19 cellular contexts compared by ENCODE assay signal in the genomic region with DNA sequence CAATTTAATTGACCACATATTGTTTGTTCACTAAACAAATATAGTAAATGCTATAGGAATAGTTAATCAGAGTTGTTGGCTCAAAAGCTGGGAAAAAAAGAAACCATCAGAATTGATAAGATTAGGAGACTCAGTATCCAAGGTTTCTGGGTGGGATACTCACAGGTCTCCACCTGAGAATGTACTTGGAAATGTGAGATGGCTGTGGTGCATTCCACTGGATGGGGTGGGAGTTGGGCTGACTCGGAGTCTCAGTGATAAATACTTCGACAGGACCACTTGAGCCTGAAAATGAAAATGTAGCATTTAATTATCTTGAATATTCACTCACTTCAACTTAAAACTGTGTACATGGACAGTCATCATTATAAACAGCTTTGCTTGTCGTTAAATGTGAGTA. TPM values are rescaled to one million over a fixed set of nuclear protein-coding genes. Genes with fewer than 3 reads are reported as not detected.
DNase-seq lines count a peak whose midpoint lies in the region; ATAC-seq, FAIRE-seq and TF ChIP-seq lines count a peak whose summit lies in the region.
"Had no signal": no experiment of that assay in that cellular context is flagged by ENCODE, and none has a peak within 500 bp of the region (broad histone marks: within the 10 kb centered on the region; RNA-seq: fewer than 3 reads in every experiment).

No MANE protein-coding gene starts in this region.

- peak overlapping the region; percentile 52 for H3K4me2 ChIP-seq in A549
- no peak overlapping the region for H3K4me2 ChIP-seq in IMR-90 (ENCODE audit: low read depth, low read length)
- H3K4me2 ChIP-seq in mesendoderm (ENCODE audit: low read length): no peak overlapping the region

- CTCF ChIA-PET in A549 (lab: Yijun Ruan, JAX): no interaction called here
- CTCF ChIA-PET in IMR-90 (lab: Yijun Ruan, JAX): no interaction called here

- TF ChIP-seq EP300 in A549 (IDR thresholded peaks at IDR 0.05): no peak

- no peak for TF ChIP-seq POLR2A in A549 (IDR thresholded peaks at IDR 0.05; ENCODE audit: low read length)
- no peak; the same call in 1 of the 2 replicates for TF ChIP-seq POLR2A in IMR-90 (IDR thresholded peaks at IDR 0.05; ENCODE audit: low read depth, low read length)
- no peak for TF ChIP-seq POLR2A in heart left ventricle (IDR thresholded peaks at IDR 0.05)

- H2BK120ac ChIP-seq in IMR-90 (ENCODE audit: low read depth, low read length): peak overlapping the region; percentile 39; the same call in 1 of the 2 replicates
- no peak overlapping the region for H2BK120ac ChIP-seq in mesendoderm (ENCODE audit: low read depth, low read length)

- no peak overlapping the region for H3K4me3 Mint-ChIP-seq in endothelial cell (ENCODE audit: unreplicated experiment)
- H3K4me3 Mint-ChIP-seq: CD4-positive, CD25-positive, alpha-beta regulatory T cell had no signal

- H3K27ac Mint-ChIP-seq in endothelial cell (ENCODE audit: unreplicated experiment): peak overlapping the region; percentile 14
- H3K27ac Mint-ChIP-seq: CD4-positive, CD25-positive, alpha-beta regulatory T cell had no signal

- H3K4me1 Mint-ChIP-seq in endothelial cell (ENCODE audit: unreplicated experiment): peaks cover 9% of the 10 kb centered on the region
- H3K4me1 Mint-ChIP-seq: CD4-positive, CD25-positive, alpha-beta regulatory T cell had no signal

- ATAC-seq in A549 (no peak), IMR-90 (ENCODE audit: low read depth) (no peak), heart left ventricle (no peak)
- ATAC-seq: PC-3 had no signal

- H3K9me1 ChIP-seq in IMR-90 (ENCODE audit: insufficient read depth, low read length): peaks cover 7% of the 10 kb centered on the region

- no peak for FAIRE-seq in A549 (lab: Jason Lieb, UNC)
- FAIRE-seq: G401.6, GM12891 had no signal

- H3K9me3 Mint-ChIP-seq in endothelial cell (ENCODE audit: unreplicated experiment): no peaks in the 10 kb centered on the region
- H3K9me3 Mint-ChIP-seq: CD4-positive, CD25-positive, alpha-beta regulatory T cell had no signal

- no peaks in the 10 kb centered on the region for H3K79me2 ChIP-seq in mesendoderm (ENCODE audit: control insufficient read depth, insufficient read depth, low read length)

- 83% methylated on average over 3 of the region's 3 CpGs for WGBS in A549 (ENCODE audit: missing lambda C conversion rate)
- no CpG with 5 or more reads among the region's 3 CpGs for whole genome bisulfite sequencing in IMR-90 (ENCODE audit: extremely low coverage in 2 of 2, insufficient read length in 1 of 2), 2 experiments
- no CpG with 5 or more reads among the region's 3 CpGs for WGBS in mesendoderm (ENCODE audit: extremely low coverage, insufficient coverage, low lambda C conversion rate)
- WGBS in heart left ventricle, 4 donors: 65 to 78% (median 68%) methylated on average over 3 of the region's 3 CpGs

- H3K36me3 Mint-ChIP-seq in endothelial cell (ENCODE audit: low read depth, unreplicated experiment): peaks cover 48% of the 10 kb centered on the region
- H3K36me3 Mint-ChIP-seq: CD4-positive, CD25-positive, alpha-beta regulatory T cell had no signal

- H2BK5ac ChIP-seq in IMR-90 (ENCODE audit: low read depth, low read length, poor library complexity, severe bottlenecking) (peak overlapping the region; percentile 36), mesendoderm (ENCODE audit: low read length) (no peak overlapping the region)

- H2BK15ac ChIP-seq in IMR-90 (ENCODE audit: low read depth, low read length) (no peak overlapping the region), mesendoderm (replicated peaks; ENCODE audit: low read depth) (no peak overlapping the region)

- H2AK9ac ChIP-seq in IMR-90 (replicated peaks; ENCODE audit: low read depth, low read length, poor library complexity): no peak overlapping the region

- peaks cover 14 to 41% of the 10 kb centered on the region in 2 experiments for H3K79me1 ChIP-seq in IMR-90 (ENCODE audit: low read depth in 1 of 2, low read length in 2 of 2)
- H3K79me1 ChIP-seq in mesendoderm (ENCODE audit: low read length): no peaks in the 10 kb centered on the region

- H4K20me1 ChIP-seq in IMR-90 (ENCODE audit: insufficient read depth, low read length): peaks cover 15% of the 10 kb centered on the region; the same call in 1 of the 2 replicates

- TF ChIP-seq CTCF in A549 (IDR thresholded peaks at IDR 0.05) (no peak), IMR-90 (conservative IDR thresholded peaks at IDR 0.05; ENCODE audit: low read depth, low read length) (no peak), endothelial cell (IDR thresholded peaks at IDR 0.05; ENCODE audit: unreplicated experiment) (no peak), heart left ventricle (IDR thresholded peaks at IDR 0.05) (no peak)

- in situ Hi-C loops in IMR-90 (cut with MboI; ENCODE audit: low sequenced_read_pairs): no loop called here

- H3K18ac ChIP-seq in IMR-90 (ENCODE audit: low read depth, low read length) (no peak overlapping the region), mesendoderm (ENCODE audit: low read length) (no peak overlapping the region)

- TF ChIP-seq RAD21 in A549 (conservative IDR thresholded peaks at IDR 0.05 in 1 of 2, IDR thresholded peaks at IDR 0.05 in 1 of 2) (no peak), IMR-90 (IDR thresholded peaks at IDR 0.05; ENCODE audit: low read length) (no peak)

- no peak overlapping the region for H2AFZ ChIP-seq in IMR-90 (replicated peaks; ENCODE audit: low read length, poor library complexity)

- no peak overlapping the region; the same call in 1 of the 2 replicates for H2BK20ac ChIP-seq in IMR-90 (ENCODE audit: low read depth, low read length)

- no peak for DNase-seq in A549 (ENCODE audit: low read depth in 1 of 2, low spot score in 1 of 2)
- DNase-seq in IMR-90: no peak
- no peak for DNase-seq in endothelial cell (ENCODE audit: low spot score)
- DNase-seq in mesendoderm: peak; percentile 51
- DNase-seq in central memory CD4-positive, alpha-beta T cell: no peak
- no peak for DNase-seq in HuH-7 (ENCODE audit: low spot score)
- DNase-seq in heart left ventricle: no peak
- no peak for DNase-seq in activated naive CD4-positive, alpha-beta T cell treated with Interleukin-2 at 50 U/mL for 16 hours
- DNase-seq: CD4-positive, CD25-positive, alpha-beta regulatory T cell; DMS79 treated with DMSO at 0.1 percent for 48 hours; Karpas-422; NCI-H1417; NCI-H1930; NCI-H2171; NCI-H446 treated with DMSO at 0.1 percent for 48 hours; NCI-H748 treated with DMSO at 0.1 percent for 48 hours; PC-3 had no signal

- H3K9me3 ChIP-seq in A549 (no peaks in the 10 kb centered on the region), IMR-90 (ENCODE audit: control insufficient read depth, insufficient read depth, low read length) (no peaks in the 10 kb centered on the region), heart left ventricle (no peaks in the 10 kb centered on the region)

- peaks cover 57% of the 10 kb centered on the region for H3K36me3 ChIP-seq in IMR-90 (ENCODE audit: control insufficient read depth, insufficient read depth, low read length)
- peaks cover 2% of the 10 kb centered on the region for H3K36me3 ChIP-seq in mesendoderm (ENCODE audit: control insufficient read depth, insufficient read depth, low read length)
- H3K36me3 ChIP-seq in heart left ventricle: peaks cover 0 to 99% (median 55%) of the 10 kb centered on the region in 9 donors

- intact Hi-C loops in IMR-90 (cut with micrococcal nuclease): no loop called here
- intact Hi-C loops in heart left ventricle (cut with DNase I): no loop called here

- peak overlapping the region; percentile 44 for H3K4ac ChIP-seq in IMR-90 (ENCODE audit: low read depth, low read length)
- H3K4ac ChIP-seq in mesendoderm (ENCODE audit: low read depth, low read length): no peak overlapping the region

- H2AK5ac ChIP-seq in IMR-90 (ENCODE audit: low read depth, low read length) (peak overlapping the region; percentile 29; the same call in 1 of the 2 replicates), mesendoderm (ENCODE audit: low read length) (no peak overlapping the region)

- H3K4me3 ChIP-seq in A549: no peak overlapping the region
- H3K4me3 ChIP-seq in IMR-90 (ENCODE audit: insufficient read depth, low read depth, low read length): no peak overlapping the region
- H3K4me3 ChIP-seq in mesendoderm (ENCODE audit: low read length): no peak overlapping the region
- H3K4me3 ChIP-seq in heart left ventricle: no peak overlapping the region

- H3K27me3 ChIP-seq in IMR-90 (ENCODE audit: control insufficient read depth, insufficient read depth, low read length) (no peaks in the 10 kb centered on the region), mesendoderm (ENCODE audit: insufficient read depth, low read length, poor library complexity) (no peaks in the 10 kb centered on the region), heart left ventricle (no peaks in the 10 kb centered on the region)

- POLR2A ChIA-PET in A549 (lab: Yijun Ruan, JAX) (no interaction called here), IMR-90 (lab: Charles Lee; ENCODE audit: unreplicated experiment) (interaction anchor here (0.6 kb wide), 1 partner anchor 279 kb away, joined by 3 read pairs; no protein-coding TSS in a partner anchor)

- H3K23ac ChIP-seq in IMR-90 (ENCODE audit: low read depth, low read length): no peak overlapping the region
- H3K23ac ChIP-seq in mesendoderm (ENCODE audit: low read length): no peak overlapping the region

- no peak overlapping the region for H3K9ac ChIP-seq in IMR-90 (ENCODE audit: low read depth, low read length)
- no peak overlapping the region for H3K9ac ChIP-seq in mesendoderm (ENCODE audit: low read length)

- BruUV-seq in IMR-90 (replicated peaks; lab: Mats Ljungman, UMichigan): no TSS peak

- H4K8ac ChIP-seq in IMR-90 (ENCODE audit: low read depth in 2 of 2, low read length in 2 of 2): peak overlapping the region; percentile 35 to 44; a peak in 2 of 4 replicates
- no peak overlapping the region for H4K8ac ChIP-seq in mesendoderm (ENCODE audit: low read depth, low read length)

- H3K14ac ChIP-seq in IMR-90 (replicated peaks; ENCODE audit: low read depth, low read length): no peak overlapping the region

- dilution Hi-C loops in IMR-90 (cut with HindIII; ENCODE audit: low sequenced_read_pairs, unreplicated experiment): no loop called here

- no peaks in the 10 kb centered on the region for H3K27me3 Mint-ChIP-seq in endothelial cell (ENCODE audit: unreplicated experiment)

- no peak overlapping the region for H3K56ac ChIP-seq in IMR-90 (ENCODE audit: extremely low read depth, insufficient read depth, low read length)
- H3K56ac ChIP-seq in mesendoderm (ENCODE audit: low read length): no peak overlapping the region

- H3K27ac ChIP-seq in A549 (peak overlapping the region; percentile 72 to 82), IMR-90 (ENCODE audit: insufficient read depth, low read length) (peak overlapping the region; percentile 17; the same call in 1 of the 2 replicates), mesendoderm (ENCODE audit: low read depth, low read length) (no peak overlapping the region), heart left ventricle (no peak overlapping the region)

- H4K91ac ChIP-seq in IMR-90 (ENCODE audit: insufficient read depth, low read depth, low read length): peak overlapping the region; percentile 14; the same call in 1 of the 2 replicates

- H4K5ac ChIP-seq in IMR-90 (ENCODE audit: low read depth, low read length) (no peak overlapping the region; the same call in 1 of the 2 replicates), mesendoderm (ENCODE audit: low read length) (no peak overlapping the region)

- peaks cover 95% of the 10 kb centered on the region for H3K4me1 ChIP-seq in A549
- H3K4me1 ChIP-seq in IMR-90 (ENCODE audit: control insufficient read depth, insufficient read depth, low read length): peaks cover 14% of the 10 kb centered on the region
- peaks cover 1% of the 10 kb centered on the region for H3K4me1 ChIP-seq in mesendoderm (ENCODE audit: control insufficient read depth, low read depth, low read length)
- peaks cover 0 to 3% (median 0%) of the 10 kb centered on the region in 12 donors for H3K4me1 ChIP-seq in heart left ventricle

RNA-seq across cellular contexts. Expression of gene FN1, which starts 21.2 kb away (rescaled TPM):
- polyA plus RNA-seq in A549 (2011; rRNA removed): 500 and 982 TPM in 2 replicates
- 90.1 and 100 TPM in 2 replicates for polyA plus RNA-seq in A549 (2012; cell fraction: cytosol; rRNA removed)
- 388 and 415 TPM in 2 replicates for polyA plus RNA-seq in A549 (2012; cell fraction: nucleus; rRNA removed)
- 157 to 223 TPM (median 203 TPM) in 3 replicates for polyA plus RNA-seq in A549 (2017; fragmentation: RNase III; extraction: RNeasy Plus Mini Kit Qiagen cat#74134 plus additional on column Dnase treatment)
- polyA minus RNA-seq in A549 (2011; rRNA and poly(A)+ RNA removed): 1,062 and 1,397 TPM in 2 replicates
- total RNA-seq in IMR-90 (2012; rRNA removed): 7,693 and 8,243 TPM in 2 replicates
- polyA plus RNA-seq in IMR-90 (2012; rRNA removed): 11,046 and 13,004 TPM in 2 replicates
- polyA plus RNA-seq in IMR-90 (2012; cell fraction: cytosol; rRNA removed): 4,918 and 6,925 TPM in 2 replicates
- 23,704 and 31,508 TPM in 2 replicates for polyA plus RNA-seq in IMR-90 (2012; cell fraction: nucleus; rRNA removed; ENCODE audit: low replicate concordance)
- total RNA-seq in endothelial cell (ENCODE audit: unreplicated experiment): 1,159 TPM
- polyA plus RNA-seq in mesendoderm (2013, experiment 1 of 2): 82.2 TPM
- polyA plus RNA-seq in mesendoderm (2013, experiment 2 of 2): 79.8 TPM
- 1,000 to 10,000 TPM in 1 of 9 donors, 100 to 1,000 TPM in 8; 118 to 1,418 (median 343) TPM for total RNA-seq in heart left ventricle
- polyA plus RNA-seq in heart left ventricle: 100 to 1,000 TPM; 100 to 527 TPM

Comparison
In these comparisons a context has a peak if more than half of its experiments do, and no peak if none do; other contexts are left out.
1. H3K27ac ChIP-seq: peak in A549 (2 of 2) and IMR-90 (single experiment); none in mesendoderm (single experiment) and heart left ventricle (0 of 12).